ENCODE assay signal across 9 cellular contexts in the genomic region with DNA sequence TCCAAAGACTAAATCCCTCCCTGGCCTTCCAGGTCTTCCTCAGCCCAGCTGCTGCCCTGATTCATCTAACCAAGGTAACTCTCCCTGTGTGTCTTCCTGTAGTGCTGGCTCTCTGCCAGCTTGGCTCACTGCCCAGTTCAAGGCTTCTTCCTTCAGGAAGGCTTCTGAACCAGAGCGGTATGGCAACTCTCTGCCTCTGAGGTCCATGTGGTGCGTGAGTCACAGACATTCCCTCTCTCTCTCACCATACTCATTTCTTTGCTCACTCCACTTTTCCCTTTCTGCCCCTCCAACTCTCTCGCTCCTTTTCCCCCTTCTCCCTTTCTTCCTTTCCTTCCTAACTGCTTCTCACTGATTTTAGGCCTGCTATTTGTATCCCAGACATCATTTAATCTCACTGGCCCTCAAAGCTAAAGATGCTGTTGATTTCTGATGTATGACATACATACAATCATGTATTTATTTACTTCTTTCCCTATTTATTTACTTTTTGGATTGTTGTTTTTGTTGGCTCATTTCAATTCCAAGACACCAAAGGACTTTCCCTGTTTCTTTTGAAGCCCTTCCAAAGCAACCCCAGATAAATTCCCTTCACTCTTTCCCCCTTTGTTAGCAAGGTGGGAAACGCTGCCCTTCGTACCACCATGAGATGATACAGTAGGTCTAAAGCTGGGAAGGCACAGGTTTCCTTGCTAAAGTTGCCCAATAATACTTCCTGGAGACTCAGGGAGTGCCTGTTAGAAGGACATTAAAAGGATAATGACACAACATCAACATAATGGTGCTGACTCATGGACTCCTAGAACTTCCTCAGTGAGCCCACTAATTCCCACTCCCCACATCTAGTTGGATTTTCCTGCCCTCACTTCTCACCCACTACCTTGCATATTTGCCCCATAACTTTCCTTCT. TPM values are rescaled to one million over a fixed set of nuclear protein-coding genes. Genes with fewer than 3 reads are reported as not detected.
DNase-seq lines count a peak whose midpoint lies in the region; ATAC-seq and TF ChIP-seq lines count a peak whose summit lies in the region.
"Had no signal": no experiment of that assay in that cellular context is flagged by ENCODE, and none has a peak within 500 bp of the region (broad histone marks: within the 10 kb centered on the region; RNA-seq: fewer than 3 reads in every experiment).

No MANE protein-coding gene starts in this region.

- DNase-seq in A172 (ENCODE audit: low spot score) (peak; percentile 100), GM04504 (ENCODE audit: low read depth) (peak; percentile 91), NCI-H345 treated with DMSO at 0.1 percent for 48 hours (lab: John Stamatoyannopoulos, UW; ENCODE audit: unreplicated experiment) (peak; percentile 83), astrocyte of the spinal cord (ENCODE audit: low read depth, low spot score) (peak; percentile 98), left colon (peak; percentile 97 to 98), type B pancreatic cell (ENCODE audit: extremely low spot score, unreplicated experiment) (no peak)
- DNase-seq in activated CD8-positive, alpha-beta memory T cell treated with anti-CD3 and anti-CD28 coated beads, Interleukin-2, amount 10 ng/mL, durations not matched to agents 7 days and 5 days: no peak

- ATAC-seq in left colon (peak; percentile 97), GM19023 (IDR thresholded peaks at IDR 0.05; ENCODE audit: unreplicated experiment) (no peak)
- no peak for ATAC-seq in activated CD8-positive, alpha-beta memory T cell treated with anti-CD3 and anti-CD28 coated beads, Interleukin-2, amount 10 ng/mL, durations not matched to agents 7 days and 5 days
- ATAC-seq: GM12878 had no signal

- intact Hi-C loops in left colon (cut with DNase I, micrococcal nuclease): no loop called here

- H3K4me3 ChIP-seq in astrocyte of the spinal cord (ENCODE audit: low read depth, low read length): no peak overlapping the region
- H3K4me3 ChIP-seq: GM12878 had no signal

- no peak overlapping the region for H3K27ac Mint-ChIP-seq in activated CD8-positive, alpha-beta memory T cell treated with anti-CD3 and anti-CD28 coated beads, Interleukin-2, amount 10 ng/mL, durations not matched to agents 7 days and 5 days
- no peak overlapping the region for H3K27ac Mint-ChIP-seq in type B pancreatic cell

- no peaks in the 10 kb centered on the region for H3K9me3 Mint-ChIP-seq in activated CD8-positive, alpha-beta memory T cell treated with anti-CD3 and anti-CD28 coated beads, Interleukin-2, amount 10 ng/mL, durations not matched to agents 7 days and 5 days (ENCODE audit: low read depth)
- H3K9me3 Mint-ChIP-seq in type B pancreatic cell: no peaks in the 10 kb centered on the region

- CTCF ChIA-PET in activated CD8-positive, alpha-beta memory T cell treated with anti-CD3 and anti-CD28 coated beads, Interleukin-2, amount 10 ng/mL, durations not matched to agents 7 days and 5 days (lab: Charles Lee): interaction anchor here (2.3 to 5.3 kb wide), 2 partner anchors 9 to 84 kb away, joined by 11 to 34 read pairs; no protein-coding TSS in a partner anchor

- in situ Hi-C loops in astrocyte of the spinal cord (cut with HindIII; ENCODE audit: low sequenced_read_pairs): loop anchor here (25.0 kb wide), 1 partner anchor 95 kb away; a partner anchor contains a TSS

- H3K36me3 Mint-ChIP-seq in activated CD8-positive, alpha-beta memory T cell treated with anti-CD3 and anti-CD28 coated beads, Interleukin-2, amount 10 ng/mL, durations not matched to agents 7 days and 5 days: no peaks in the 10 kb centered on the region
- H3K36me3 Mint-ChIP-seq in type B pancreatic cell: no peaks in the 10 kb centered on the region

- no peak for TF ChIP-seq CTCF in astrocyte of the spinal cord (IDR thresholded peaks at IDR 0.05; ENCODE audit: low read depth, low read length)
- no peak for TF ChIP-seq CTCF in type B pancreatic cell (conservative IDR thresholded peaks at IDR 0.05)

- no peak overlapping the region for H3K4me3 Mint-ChIP-seq in activated CD8-positive, alpha-beta memory T cell treated with anti-CD3 and anti-CD28 coated beads, Interleukin-2, amount 10 ng/mL, durations not matched to agents 7 days and 5 days
- H3K4me3 Mint-ChIP-seq in type B pancreatic cell: no peak overlapping the region

- no peaks in the 10 kb centered on the region for H3K27me3 Mint-ChIP-seq in activated CD8-positive, alpha-beta memory T cell treated with anti-CD3 and anti-CD28 coated beads, Interleukin-2, amount 10 ng/mL, durations not matched to agents 7 days and 5 days
- no peaks in the 10 kb centered on the region for H3K27me3 Mint-ChIP-seq in type B pancreatic cell

- H3K4me1 Mint-ChIP-seq in activated CD8-positive, alpha-beta memory T cell treated with anti-CD3 and anti-CD28 coated beads, Interleukin-2, amount 10 ng/mL, durations not matched to agents 7 days and 5 days: no peaks in the 10 kb centered on the region
- H3K4me1 Mint-ChIP-seq in type B pancreatic cell (ENCODE audit: unreplicated experiment): no peaks in the 10 kb centered on the region

RNA-seq across cellular contexts. Expression of a gene that starts 17.8 kb away (rescaled TPM):
- total RNA-seq in A172 (2014; rRNA removed; shearing (Covaris generic)): 2.4 and 3.7 TPM in 2 replicates
- under 1 TPM; 0.31 to 0.34 TPM for total RNA-seq in left colon
- total RNA-seq in activated CD8-positive, alpha-beta memory T cell treated with anti-CD3 and anti-CD28 coated beads, Interleukin-2, amount 10 ng/mL, durations not matched to agents 7 days and 5 days: 1 to 10 TPM; 1.3 to 1.6 TPM
- 1.0 and 2.8 TPM in 2 replicates for total RNA-seq in type B pancreatic cell (ENCODE audit: low replicate concordance)

RNA-seq across cellular contexts. Expression of a gene that starts 19.7 kb away (rescaled TPM):
- not detected in 2 replicates for total RNA-seq in A172 (2014; rRNA removed; shearing (Covaris generic))
- not detected for total RNA-seq in left colon
- total RNA-seq in activated CD8-positive, alpha-beta memory T cell treated with anti-CD3 and anti-CD28 coated beads, Interleukin-2, amount 10 ng/mL, durations not matched to agents 7 days and 5 days: not detected
- not detected in 2 replicates for total RNA-seq in type B pancreatic cell (ENCODE audit: low replicate concordance)
- total RNA-seq: GM12878 had no signal

RNA-seq across cellular contexts. Expression of a gene that starts 43.1 kb away (rescaled TPM):
- 734 and 929 TPM in 2 replicates for total RNA-seq in A172 (2014; rRNA removed; shearing (Covaris generic))
- total RNA-seq in left colon (100 to 1,000 TPM; 268 to 291 TPM), type B pancreatic cell (ENCODE audit: low replicate concordance) (138 and 208 TPM in 2 replicates)
- total RNA-seq in activated CD8-positive, alpha-beta memory T cell treated with anti-CD3 and anti-CD28 coated beads, Interleukin-2, amount 10 ng/mL, durations not matched to agents 7 days and 5 days: 100 to 1,000 TPM; 479 to 513 TPM

RNA-seq across cellular contexts. Expression of a gene that starts 55.5 kb away (rescaled TPM):
- total RNA-seq in A172 (2014; rRNA removed; shearing (Covaris generic)): 0.48 TPM in 1 of 2 replicates, not detected in the other
- 1 to 10 TPM; 1.2 to 4.7 TPM for total RNA-seq in left colon
- total RNA-seq in activated CD8-positive, alpha-beta memory T cell treated with anti-CD3 and anti-CD28 coated beads, Interleukin-2, amount 10 ng/mL, durations not matched to agents 7 days and 5 days: 1 to 10 TPM in 1 of 2 experiments, under 1 TPM in 1; 0.70 to 1.5 TPM
- not detected in 2 replicates for total RNA-seq in type B pancreatic cell (ENCODE audit: low replicate concordance)

Comparison
In these comparisons a context has a peak if more than half of its experiments do, and no peak if none do; other contexts are left out.
1. DNase-seq: peak in A172 (single experiment), GM04504 (single experiment), NCI-H345 treated with DMSO at 0.1 percent for 48 hours (single experiment), astrocyte of the spinal cord (single experiment) and left colon (2 of 2); none in activated CD8-positive, alpha-beta memory T cell treated with anti-CD3 and anti-CD28 coated beads, Interleukin-2, amount 10 ng/mL, durations not matched to agents 7 days and 5 days (single experiment) and type B pancreatic cell (single experiment).